In the genomic region with DNA sequence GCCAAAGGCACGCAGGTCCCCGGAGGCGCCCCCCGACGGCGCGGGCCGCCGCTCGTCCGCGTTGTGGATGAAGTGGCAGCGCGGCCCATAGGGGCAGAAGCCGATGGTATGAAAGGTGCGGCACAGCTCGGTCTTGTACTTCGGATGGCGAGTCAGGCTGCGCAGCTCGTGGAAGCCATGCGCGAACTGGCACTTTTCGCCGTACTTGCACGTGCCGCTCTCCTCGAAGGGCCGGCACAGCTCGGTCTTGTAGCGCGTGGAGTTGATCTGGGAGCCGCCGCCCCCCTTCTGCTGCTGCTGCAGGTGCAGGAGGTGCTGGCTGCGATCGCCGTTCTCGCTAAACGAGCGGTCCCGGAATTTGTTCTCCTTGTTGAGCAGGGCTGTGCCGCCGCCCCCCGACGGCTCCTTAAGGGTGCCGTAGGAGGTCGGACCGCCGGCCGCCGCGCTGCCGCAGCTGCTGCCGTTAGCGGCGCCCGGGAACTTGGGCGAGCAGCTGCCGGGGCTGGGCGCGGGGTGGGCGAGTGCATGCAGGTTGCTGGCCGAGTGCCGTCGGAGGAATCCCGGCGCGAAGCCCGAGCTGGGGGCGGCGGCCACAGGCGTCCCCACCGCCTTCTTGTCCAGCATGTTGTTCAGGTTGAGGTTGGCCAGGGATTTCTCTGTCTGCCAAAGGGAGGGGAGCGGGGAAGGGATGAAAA, we compare ENCODE assay signal across 1 cellular context.
TF ChIP-seq lines count a peak whose summit lies in the region.

No MANE protein-coding gene starts in this region.

TF ChIP-seq in HepG2, 621 proteins besides CTCF, POLR2A, EP300 and RAD21 (continued from another document and continues in another):
- TF ChIP-seq ZNF772 (CRISPR knock-in tag; IDR thresholded peaks at IDR 0.05) (peak; percentile 89), TERF1 (CRISPR knock-in tag; IDR thresholded peaks at IDR 0.05) (0 out of 2 replicates have a peak, but pooled peaks have one; percentile 15), ZNF33A (CRISPR knock-in tag; IDR thresholded peaks at IDR 0.05; ENCODE audit: borderline replicate concordance) (peak; percentile 12; the same call in 1 of the 2 replicates), HOXD1 (CRISPR knock-in tag; IDR thresholded peaks at IDR 0.05) (0 out of 2 replicates have a peak, but pooled peaks have one; percentile 11), ZNF609 (CRISPR knock-in tag; IDR thresholded peaks at IDR 0.05; ENCODE audit: borderline replicate concordance) (peak; percentile 26), ASH2L (IDR thresholded peaks at IDR 0.05; ENCODE audit: insufficient read length, low read depth, low read length) (peak; percentile 86), SMAD1 (CRISPR knock-in tag; IDR thresholded peaks at IDR 0.05; ENCODE audit: borderline replicate concordance, low read depth) (no peak), ZNF776 (CRISPR knock-in tag; IDR thresholded peaks at IDR 0.05) (peak; percentile 89), HNF1A (IDR thresholded peaks at IDR 0.05; ENCODE audit: low read depth) (no peak; the same call in 1 of the 2 replicates), HNF1A (CRISPR knock-in tag; IDR thresholded peaks at IDR 0.05; ENCODE audit: borderline replicate concordance) (0 out of 2 replicates have a peak, but pooled peaks have one; percentile 4), ZNF446 (CRISPR knock-in tag; IDR thresholded peaks at IDR 0.05) (peak; percentile 71; the same call in 1 of the 2 replicates), NCOR1 (IDR thresholded peaks at IDR 0.05; ENCODE audit: borderline replicate concordance, low read length) (no peak), CREBL2 (CRISPR knock-in tag; IDR thresholded peaks at IDR 0.05; ENCODE audit: borderline replicate concordance) (peak; percentile 11; the same call in 1 of the 2 replicates), ZNF709 (CRISPR knock-in tag; IDR thresholded peaks at IDR 0.05) (0 out of 2 replicates have a peak, but pooled peaks have one; percentile 0), MTF1 (CRISPR knock-in tag; IDR thresholded peaks at IDR 0.05) (0 out of 2 replicates have a peak, but pooled peaks have one; percentile 30), KDM5B (CRISPR knock-in tag; IDR thresholded peaks at IDR 0.05; ENCODE audit: borderline replicate concordance) (peak; percentile 89), THYN1 (CRISPR knock-in tag; IDR thresholded peaks at IDR 0.05; ENCODE audit: borderline replicate concordance, low read depth) (no peak), SOX13 (IDR thresholded peaks at IDR 0.05) (no peak), SOX13 (CRISPR knock-in tag; conservative IDR thresholded peaks at IDR 0.05 in 1 of 2, IDR thresholded peaks at IDR 0.05 in 1 of 2) (peak in 1 of 2 experiments; percentile 45; a peak in 1 of 4 replicates), MED1 (CRISPR knock-in tag; IDR thresholded peaks at IDR 0.05) (peak; percentile 44), ZNF180 (CRISPR knock-in tag; IDR thresholded peaks at IDR 0.05; ENCODE audit: borderline replicate concordance, low read depth) (peak; percentile 21; the same call in 1 of the 2 replicates), ARID2 (CRISPR knock-in tag; IDR thresholded peaks at IDR 0.05; ENCODE audit: borderline replicate concordance) (peak; percentile 60), IRF2 (CRISPR knock-in tag; IDR thresholded peaks at IDR 0.05) (0 out of 2 replicates have a peak, but pooled peaks have one; percentile 37), ZMAT3 (CRISPR knock-in tag; conservative IDR thresholded peaks at IDR 0.05) (0 out of 2 replicates have a peak, but pooled peaks have one; percentile 51), SP2 (CRISPR knock-in tag; IDR thresholded peaks at IDR 0.05) (no peak), ZNF124 (CRISPR knock-in tag; IDR thresholded peaks at IDR 0.05) (no peak), ZFP91 (CRISPR knock-in tag; IDR thresholded peaks at IDR 0.05; ENCODE audit: borderline replicate concordance) (peak; percentile 79), HOXA9 (CRISPR knock-in tag; IDR thresholded peaks at IDR 0.05; ENCODE audit: borderline replicate concordance) (peak; percentile 87), GRHL1 (CRISPR knock-in tag; conservative IDR thresholded peaks at IDR 0.05) (no peak), ZNF160 (CRISPR knock-in tag; IDR thresholded peaks at IDR 0.05) (peak; percentile 72; the same call in 1 of the 2 replicates), MLLT10 (CRISPR knock-in tag; IDR thresholded peaks at IDR 0.05) (peak; percentile 96)
- TF ChIP-seq, protein P1, sequence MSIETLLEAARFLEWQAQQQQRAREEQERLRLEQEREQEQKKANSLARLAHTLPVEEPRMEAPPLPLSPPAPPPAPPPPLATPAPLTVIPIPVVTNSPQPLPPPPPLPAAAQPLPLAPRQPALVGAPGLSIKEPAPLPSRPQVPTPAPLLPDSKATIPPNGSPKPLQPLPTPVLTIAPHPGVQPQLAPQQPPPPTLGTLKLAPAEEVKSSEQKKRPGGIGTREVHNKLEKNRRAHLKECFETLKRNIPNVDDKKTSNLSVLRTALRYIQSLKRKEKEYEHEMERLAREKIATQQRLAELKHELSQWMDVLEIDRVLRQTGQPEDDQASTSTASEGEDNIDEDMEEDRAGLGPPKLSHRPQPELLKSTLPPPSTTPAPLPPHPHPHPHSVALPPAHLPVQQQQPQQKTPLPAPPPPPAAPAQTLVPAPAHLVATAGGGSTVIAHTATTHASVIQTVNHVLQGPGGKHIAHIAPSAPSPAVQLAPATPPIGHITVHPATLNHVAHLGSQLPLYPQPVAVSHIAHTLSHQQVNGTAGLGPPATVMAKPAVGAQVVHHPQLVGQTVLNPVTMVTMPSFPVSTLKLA (IDR thresholded peaks at IDR 0.05) = peak; percentile 52; the same call in 1 of the 2 replicates
- TF ChIP-seq, protein P2, sequence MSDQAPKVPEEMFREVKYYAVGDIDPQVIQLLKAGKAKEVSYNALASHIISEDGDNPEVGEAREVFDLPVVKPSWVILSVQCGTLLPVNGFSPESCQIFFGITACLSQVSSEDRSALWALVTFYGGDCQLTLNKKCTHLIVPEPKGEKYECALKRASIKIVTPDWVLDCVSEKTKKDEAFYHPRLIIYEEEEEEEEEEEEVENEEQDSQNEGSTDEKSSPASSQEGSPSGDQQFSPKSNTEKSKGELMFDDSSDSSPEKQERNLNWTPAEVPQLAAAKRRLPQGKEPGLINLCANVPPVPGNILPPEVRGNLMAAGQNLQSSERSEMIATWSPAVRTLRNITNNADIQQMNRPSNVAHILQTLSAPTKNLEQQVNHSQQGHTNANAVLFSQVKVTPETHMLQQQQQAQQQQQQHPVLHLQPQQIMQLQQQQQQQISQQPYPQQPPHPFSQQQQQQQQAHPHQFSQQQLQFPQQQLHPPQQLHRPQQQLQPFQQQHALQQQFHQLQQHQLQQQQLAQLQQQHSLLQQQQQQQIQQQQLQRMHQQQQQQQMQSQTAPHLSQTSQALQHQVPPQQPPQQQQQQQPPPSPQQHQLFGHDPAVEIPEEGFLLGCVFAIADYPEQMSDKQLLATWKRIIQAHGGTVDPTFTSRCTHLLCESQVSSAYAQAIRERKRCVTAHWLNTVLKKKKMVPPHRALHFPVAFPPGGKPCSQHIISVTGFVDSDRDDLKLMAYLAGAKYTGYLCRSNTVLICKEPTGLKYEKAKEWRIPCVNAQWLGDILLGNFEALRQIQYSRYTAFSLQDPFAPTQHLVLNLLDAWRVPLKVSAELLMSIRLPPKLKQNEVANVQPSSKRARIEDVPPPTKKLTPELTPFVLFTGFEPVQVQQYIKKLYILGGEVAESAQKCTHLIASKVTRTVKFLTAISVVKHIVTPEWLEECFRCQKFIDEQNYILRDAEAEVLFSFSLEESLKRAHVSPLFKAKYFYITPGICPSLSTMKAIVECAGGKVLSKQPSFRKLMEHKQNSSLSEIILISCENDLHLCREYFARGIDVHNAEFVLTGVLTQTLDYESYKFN (CRISPR knock-in tag; conservative IDR thresholded peaks at IDR 0.05) = no peak
